Comparison of ENCODE assay signal across 8 cellular contexts in the genomic region with DNA sequence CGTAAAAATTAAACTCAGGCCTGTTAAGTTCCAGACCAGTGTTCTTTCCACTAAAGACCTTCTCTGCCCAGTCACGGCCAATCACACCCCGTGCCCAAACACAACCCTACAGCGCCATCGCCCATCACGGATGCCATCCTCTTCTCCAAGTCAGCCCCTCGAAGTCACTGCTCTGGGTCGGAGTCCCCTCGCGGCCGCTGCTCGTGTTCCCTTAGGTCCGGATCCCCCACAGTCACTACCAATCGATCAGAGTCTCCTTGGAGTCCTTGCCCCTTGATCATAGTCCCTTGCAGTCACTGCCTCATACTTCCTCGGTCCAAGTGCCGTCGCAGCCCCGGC. TPM values are rescaled to one million over a fixed set of nuclear protein-coding genes. Genes with fewer than 3 reads are reported as not detected.
DNase-seq lines count a peak whose midpoint lies in the region; ATAC-seq and TF ChIP-seq lines count a peak whose summit lies in the region.

No MANE protein-coding gene starts in this region.

- H3K27ac Mint-ChIP-seq in activated naive CD4-positive, alpha-beta T cell treated with anti-CD3 and anti-CD28 coated beads, Interleukin-2, amount 50 U/mL, for 72 hours = peak overlapping the region; percentile 96 to 98

- intact Hi-C loops in heart right ventricle (cut with DNase I) = loop anchor here in 1 of 10 donors (1.0 kb wide), 1 partner anchor 214 kb away; no protein-coding TSS in a partner anchor

- H3K4me3 ChIP-seq in AG04450 (ENCODE audit: low read depth, low read length) (peak overlapping the region; percentile 100), Loucy (ENCODE audit: low read length, poor library complexity, severe bottlenecking) (peak overlapping the region; percentile 89), heart right ventricle (peak overlapping the region; percentile 64 to 96 (median 84))

- H3K36me3 ChIP-seq in Loucy (ENCODE audit: insufficient read depth, low read length) = no peaks in the 10 kb centered on the region
- no peaks in the 10 kb centered on the region for H3K36me3 ChIP-seq in heart right ventricle

- H3K36me3 Mint-ChIP-seq in activated naive CD4-positive, alpha-beta T cell treated with anti-CD3 and anti-CD28 coated beads, Interleukin-2, amount 50 U/mL, for 72 hours = peaks cover 11 to 18% of the 10 kb centered on the region in 2 donors

- no peak for TF ChIP-seq CTCF in AG04450 (IDR thresholded peaks at IDR 0.05; ENCODE audit: low read depth, low read length)
- TF ChIP-seq CTCF in Loucy (conservative IDR thresholded peaks at IDR 0.05; ENCODE audit: low read length) = no peak
- TF ChIP-seq CTCF in heart right ventricle (IDR thresholded peaks at IDR 0.05) = no peak

- H3K9ac ChIP-seq in Loucy (ENCODE audit: low read depth, low read length, poor library complexity, severe bottlenecking) = peak overlapping the region; percentile 92

- ATAC-seq in GM19397 (IDR thresholded peaks at IDR 0.05; ENCODE audit: unreplicated experiment) = peak; percentile 9
- peak; percentile 48 to 63 for ATAC-seq in activated naive CD4-positive, alpha-beta T cell treated with anti-CD3 and anti-CD28 coated beads, Interleukin-2, amount 50 U/mL, for 72 hours
- ATAC-seq in heart right ventricle = peak in 7 of 8 donors; percentile 15 to 66 (median 62)

- no peaks in the 10 kb centered on the region for H3F3A ChIP-seq in Loucy (ENCODE audit: low read depth)

- DNase-seq in AG04450 (ENCODE audit: low read depth, low spot score) (no peak), heart right ventricle (peak; percentile 28 to 31), renal cortical epithelial cell (ENCODE audit: low read depth) (peak; percentile 12), H4 (ENCODE audit: low spot score) (no peak), DMS79 (lab: John Stamatoyannopoulos, UW) (no peak)
- DNase-seq in activated naive CD4-positive, alpha-beta T cell treated with anti-CD3 and anti-CD28 coated beads, Interleukin-2, amount 50 U/mL, for 72 hours (ENCODE audit: low spot score in 2 of 2) = peak in 1 of 2 donors; percentile 39

- H3K79me2 ChIP-seq in Loucy (ENCODE audit: insufficient read depth, low read length) = peaks cover 44% of the 10 kb centered on the region

- peaks cover 7% of the 10 kb centered on the region for H4K20me1 ChIP-seq in Loucy (ENCODE audit: insufficient read depth, low read length, poor library complexity, severe bottlenecking)

- H3K4me1 ChIP-seq in Loucy (ENCODE audit: insufficient read depth, low read length, poor library complexity, severe bottlenecking) = peaks cover 25% of the 10 kb centered on the region
- H3K4me1 ChIP-seq in heart right ventricle = peaks cover 2 to 57% (median 53%) of the 10 kb centered on the region in 9 donors

- H3K9me3 ChIP-seq in AG04450 (ENCODE audit: control insufficient read depth, insufficient read depth, low read length) (no peaks in the 10 kb centered on the region; the same call in 1 of the 2 replicates), Loucy (ENCODE audit: insufficient read depth, low read depth, low read length) (no peaks in the 10 kb centered on the region), heart right ventricle (no peaks in the 10 kb centered on the region)

- H2AFZ ChIP-seq in Loucy (ENCODE audit: low read length) = peak overlapping the region; percentile 94

- CTCF ChIA-PET in AG04450 (lab: Charles Lee) = no interaction called here

- H3K27me3 ChIP-seq in AG04450 (ENCODE audit: control insufficient read depth, insufficient read depth, low read length) = no peaks in the 10 kb centered on the region
- no peaks in the 10 kb centered on the region for H3K27me3 ChIP-seq in Loucy (ENCODE audit: insufficient read depth, low read length, poor library complexity, severe bottlenecking)
- no peaks in the 10 kb centered on the region for H3K27me3 ChIP-seq in heart right ventricle

- H3K27ac ChIP-seq in AG04450 (ENCODE audit: low read depth, low read length) (peak overlapping the region; percentile 83), heart right ventricle (peak overlapping the region; percentile 85 to 99 (median 96))

- peak overlapping the region; percentile 86 for H3K4me2 ChIP-seq in Loucy (ENCODE audit: low read depth, low read length, poor library complexity, severe bottlenecking)

- no peaks in the 10 kb centered on the region for H3K9me2 ChIP-seq in Loucy (replicated peaks; ENCODE audit: low read depth, low read length)

- WGBS in heart right ventricle, 2 donors = 1% methylated on average over 18 of the region's 18 CpGs

- POLR2A ChIA-PET in AG04450 (lab: Yijun Ruan, JAX) = interaction anchor here (1.0 to 1.5 kb wide), 2 partner anchors 18 to 32 kb away, joined by 3 to 7 read pairs; no protein-coding TSS in a partner anchor

- no peaks in the 10 kb centered on the region for H3K9me3 Mint-ChIP-seq in activated naive CD4-positive, alpha-beta T cell treated with anti-CD3 and anti-CD28 coated beads, Interleukin-2, amount 50 U/mL, for 72 hours

RNA-seq across cellular contexts. Expression of a gene that starts 0.5 kb away (rescaled TPM):
- polyA plus RNA-seq in AG04450 (2011; rRNA removed) (71.4 and 76.6 TPM in 2 replicates), heart right ventricle (10 to 100 TPM; 21.0 to 34.7 TPM)
- 144 and 234 TPM in 2 replicates for polyA minus RNA-seq in AG04450 (2011; rRNA and poly(A)+ RNA removed)
- 10 to 100 TPM; 28.1 to 40.3 TPM for total RNA-seq in activated naive CD4-positive, alpha-beta T cell treated with anti-CD3 and anti-CD28 coated beads, Interleukin-2, amount 50 U/mL, for 72 hours
- total RNA-seq in heart right ventricle (100 to 1,000 TPM in 8 of 10 donors, 10 to 100 TPM in 2; 93.8 to 121 (median 106) TPM), renal cortical epithelial cell (73.6 and 90.0 TPM in 2 replicates)
- total RNA-seq in H4 (2014; rRNA removed; shearing (Covaris generic)) = 74.3 and 87.9 TPM in 2 replicates

RNA-seq across cellular contexts. Expression of a gene that starts 31.0 kb away (rescaled TPM):
- polyA plus RNA-seq in AG04450 (2011; rRNA removed) = 7.9 and 9.8 TPM in 2 replicates
- polyA minus RNA-seq in AG04450 (2011; rRNA and poly(A)+ RNA removed) = 1.5 and 1.6 TPM in 2 replicates
- total RNA-seq in activated naive CD4-positive, alpha-beta T cell treated with anti-CD3 and anti-CD28 coated beads, Interleukin-2, amount 50 U/mL, for 72 hours = 10 to 100 TPM in 1 of 2 donors, 1 to 10 TPM in 1; 7.4 to 13.1 TPM
- total RNA-seq in heart right ventricle = 1 to 10 TPM; 2.1 to 6.3 (median 3.9) TPM
- polyA plus RNA-seq in heart right ventricle = 1 to 10 TPM; 4.7 to 8.1 TPM
- 16.1 and 17.2 TPM in 2 replicates for total RNA-seq in renal cortical epithelial cell
- total RNA-seq in H4 (2014; rRNA removed; shearing (Covaris generic)) = 36.5 and 55.6 TPM in 2 replicates

RNA-seq across cellular contexts. Expression of a gene that starts 51.2 kb away (rescaled TPM):
- not detected in 2 replicates for polyA plus RNA-seq in AG04450 (2011; rRNA removed)
- polyA minus RNA-seq in AG04450 (2011; rRNA and poly(A)+ RNA removed) = not detected in 2 replicates
- total RNA-seq in activated naive CD4-positive, alpha-beta T cell treated with anti-CD3 and anti-CD28 coated beads, Interleukin-2, amount 50 U/mL, for 72 hours = under 1 TPM in 1 of 2 donors, not detected in 1; 0.20 TPM
- total RNA-seq in heart right ventricle = 1 to 10 TPM in 1 of 10 donors, not detected in 9; 1.9 TPM
- polyA plus RNA-seq in heart right ventricle = under 1 TPM in 1 of 2 donors, not detected in 1; 0.10 TPM
- total RNA-seq in renal cortical epithelial cell = not detected in 2 replicates
- 3.3 and 4.6 TPM in 2 replicates for total RNA-seq in H4 (2014; rRNA removed; shearing (Covaris generic))

Comparison
In these comparisons a context has a peak if more than half of its experiments do, and no peak if none do; other contexts are left out.
1. DNase-seq: peak in heart right ventricle (2 of 2) and renal cortical epithelial cell (single experiment); none in AG04450 (single experiment), H4 (single experiment) and DMS79 (single experiment).
2. ATAC-seq: peak in every context shown above with its lines; median percentile 62 in heart right ventricle; 56 in activated naive CD4-positive, alpha-beta T cell treated with anti-CD3 and anti-CD28 coated beads, Interleukin-2, amount 50 U/mL, for 72 hours; 9 in GM19397.
3. Peak in every context shown above with its lines, with median percentiles within 50 percentile points of each other: H3K4me3 ChIP-seq.